ENCODE assay signal across 8 cellular contexts in the genomic region with DNA sequence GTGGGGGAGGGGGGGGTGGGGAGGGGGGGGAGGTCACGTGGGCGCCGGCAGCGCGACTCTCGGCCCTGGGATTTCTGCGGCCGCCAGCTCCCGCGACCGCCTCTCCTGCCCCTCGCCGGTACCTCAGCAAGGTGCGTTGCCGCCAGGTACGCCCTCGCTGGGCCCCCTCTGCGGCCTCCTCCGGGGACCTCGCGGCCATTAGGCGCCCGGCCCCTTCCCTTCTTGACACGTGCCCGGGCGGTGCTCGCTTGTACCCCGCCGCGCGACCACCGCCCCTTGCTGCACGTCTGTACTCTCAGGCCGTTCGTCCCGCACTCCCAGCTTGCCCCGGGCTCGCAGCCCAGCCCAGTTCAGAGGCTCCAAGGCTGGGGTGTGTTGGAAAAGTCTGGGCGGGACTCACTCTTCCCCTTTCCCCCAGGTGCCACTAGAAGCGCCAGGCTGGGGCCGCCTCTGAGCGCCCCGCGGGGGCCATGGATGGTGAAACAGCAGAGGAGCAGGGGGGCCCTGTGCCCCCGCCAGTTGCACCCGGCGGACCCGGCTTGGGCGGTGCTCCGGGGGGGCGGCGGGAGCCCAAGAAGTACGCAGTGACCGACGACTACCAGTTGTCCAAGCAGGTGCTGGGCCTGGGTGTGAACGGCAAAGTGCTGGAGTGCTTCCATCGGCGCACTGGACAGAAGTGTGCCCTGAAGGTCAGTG. TPM values are rescaled to one million over a fixed set of nuclear protein-coding genes. Genes with fewer than 3 reads are reported as not detected.
DNase-seq lines count a peak whose midpoint lies in the region; ATAC-seq and TF ChIP-seq lines count a peak whose summit lies in the region.

MAPKAPK3 (plus strand) TSS at position 56 of the 696 bp plus-strand sequence; CDS start at position 471, 415 bp downstream.

- H3K27ac Mint-ChIP-seq in dendritic cell treated with granulocyte-macrophage colony-stimulating factor and Interleukin-4, amounts not matched to agents 40 ng/mL and 50 ng/mL, for 4 days: peak within 1 kb of the TSS; percentile 98
- peak within 1 kb of the TSS; percentile 92 for H3K27ac Mint-ChIP-seq in type B pancreatic cell

- ATAC-seq in GM18861 (IDR thresholded peaks at IDR 0.05; ENCODE audit: unreplicated experiment): peak; percentile 14
- ATAC-seq in HG03108 (IDR thresholded peaks at IDR 0.05; ENCODE audit: unreplicated experiment): peak; percentile 3

- H3K4me3 ChIP-seq in AG10803 (ENCODE audit: low read length): peak within 1 kb of the TSS; percentile 79

- H3K4me3 Mint-ChIP-seq in dendritic cell treated with granulocyte-macrophage colony-stimulating factor and Interleukin-4, amounts not matched to agents 40 ng/mL and 50 ng/mL, for 4 days: peak within 1 kb of the TSS; percentile 99
- peak within 1 kb of the TSS; percentile 87 for H3K4me3 Mint-ChIP-seq in type B pancreatic cell

- peaks cover 94% of the 10 kb centered on the region for H3K36me3 Mint-ChIP-seq in dendritic cell treated with granulocyte-macrophage colony-stimulating factor and Interleukin-4, amounts not matched to agents 40 ng/mL and 50 ng/mL, for 4 days (ENCODE audit: low read depth)
- H3K36me3 Mint-ChIP-seq in type B pancreatic cell: peaks cover 6% of the 10 kb centered on the region

- intact Hi-C loops in dendritic cell treated with granulocyte-macrophage colony-stimulating factor and Interleukin-4, amounts not matched to agents 40 ng/mL and 50 ng/mL, for 4 days (cut with micrococcal nuclease): loop anchor here (5.0 kb wide), 2 partner anchors 35 to 770 kb away; partner anchors contain the start of gene MANF

- no peaks in the 10 kb centered on the region for H3K9me3 Mint-ChIP-seq in dendritic cell treated with granulocyte-macrophage colony-stimulating factor and Interleukin-4, amounts not matched to agents 40 ng/mL and 50 ng/mL, for 4 days
- H3K9me3 Mint-ChIP-seq in type B pancreatic cell: no peaks in the 10 kb centered on the region

- DNase-seq in AG10803 (ENCODE audit: low read depth) (no peak), SK-MEL-5 (ENCODE audit: low read depth, low spot score) (no peak), mesenteric fat pad (ENCODE audit: low spot score) (no peak), type B pancreatic cell (ENCODE audit: extremely low spot score, unreplicated experiment) (no peak), NCI-H1105 treated with DMSO at 0.1 percent for 48 hours (lab: John Stamatoyannopoulos, UW) (no peak)

- in situ Hi-C loops in SK-MEL-5 (cut with HindIII; ENCODE audit: low pct_unique_long_range_greater_than_20kb, low sequenced_read_pairs): no loop called here

- no peaks in the 10 kb centered on the region for H3K27me3 Mint-ChIP-seq in dendritic cell treated with granulocyte-macrophage colony-stimulating factor and Interleukin-4, amounts not matched to agents 40 ng/mL and 50 ng/mL, for 4 days
- H3K27me3 Mint-ChIP-seq in type B pancreatic cell: peaks cover 11% of the 10 kb centered on the region

- peaks cover 76% of the 10 kb centered on the region for H3K4me1 Mint-ChIP-seq in dendritic cell treated with granulocyte-macrophage colony-stimulating factor and Interleukin-4, amounts not matched to agents 40 ng/mL and 50 ng/mL, for 4 days (ENCODE audit: low read depth)
- peaks cover 32% of the 10 kb centered on the region for H3K4me1 Mint-ChIP-seq in type B pancreatic cell (ENCODE audit: unreplicated experiment)

- no peak for TF ChIP-seq CTCF in AG10803 (conservative IDR thresholded peaks at IDR 0.05; ENCODE audit: low read length)
- TF ChIP-seq CTCF in type B pancreatic cell (conservative IDR thresholded peaks at IDR 0.05): peak; percentile 9

RNA-seq across cellular contexts. Expression of gene MAPKAPK3, which starts in this region (rescaled TPM):
- total RNA-seq in SK-MEL-5 (2014; rRNA removed; shearing (Covaris generic)): 64.8 and 66.5 TPM in 2 replicates
- polyA plus RNA-seq in SK-MEL-5 (2015; cell fraction: cytosol; rRNA removed): 66.5 and 75.2 TPM in 2 replicates
- 21.9 and 26.9 TPM in 2 replicates for polyA plus RNA-seq in SK-MEL-5 (2015; cell fraction: nucleus; rRNA removed)
- 44.7 TPM for total RNA-seq in mesenteric fat pad
- total RNA-seq in type B pancreatic cell (ENCODE audit: low replicate concordance): 40.3 and 47.0 TPM in 2 replicates
